In genomic region chr4:185395956-185396723, GRCh38 we compare ENCODE assay signal across 1 cellular context.
A peak's percentile ranks its signal among the peaks of the same experiment; 100 is the strongest.
TF ChIP-seq lines count a peak whose summit lies in the region.

No MANE protein-coding gene starts in this region.

TF ChIP-seq in HEK293, 187 proteins besides CTCF, POLR2A, EP300 and RAD21 (continued from another document and continues in another):
- no peak for TF ChIP-seq ZNF639 (tag by site-specific recombination; IDR thresholded peaks at IDR 0.05)
- TF ChIP-seq ZNF16 (tag by site-specific recombination; IDR thresholded peaks at IDR 0.05; ENCODE audit: low read depth), result no peak
- no peak for TF ChIP-seq ZNF626 (tag by site-specific recombination; IDR thresholded peaks at IDR 0.05)
- TF ChIP-seq ZFP37 (tag by site-specific recombination; IDR thresholded peaks at IDR 0.05), result peak; percentile 92
- TF ChIP-seq ZSCAN23 (tag by site-specific recombination; IDR thresholded peaks at IDR 0.05), result no peak
- no peak for TF ChIP-seq ZNF174 (tag by site-specific recombination; IDR thresholded peaks at IDR 0.05)
- no peak for TF ChIP-seq ZNF571 (tag by site-specific recombination; IDR thresholded peaks at IDR 0.05)
- peak; percentile 88 for TF ChIP-seq KLF9 (tag by site-specific recombination; IDR thresholded peaks at IDR 0.05; ENCODE audit: low read depth)
- peak; percentile 62 for TF ChIP-seq OSR2 (tag by site-specific recombination; IDR thresholded peaks at IDR 0.05)
- 0 out of 2 replicates have a peak, but pooled peaks have one; percentile 29 for TF ChIP-seq ZSCAN5A (tag by site-specific recombination; IDR thresholded peaks at IDR 0.05)
- TF ChIP-seq ZSCAN16 (tag by site-specific recombination; IDR thresholded peaks at IDR 0.05), result no peak
- TF ChIP-seq ZNF530 (tag by site-specific recombination; IDR thresholded peaks at IDR 0.05; ENCODE audit: low read depth), result no peak
- TF ChIP-seq ZNF132 (tag by site-specific recombination; IDR thresholded peaks at IDR 0.05; ENCODE audit: borderline replicate concordance), result no peak
- no peak for TF ChIP-seq ZSCAN18 (tag by site-specific recombination; IDR thresholded peaks at IDR 0.05)
- no peak for TF ChIP-seq ZNF549 (tag by site-specific recombination; IDR thresholded peaks at IDR 0.05)
- TF ChIP-seq GLIS1 (tag by site-specific recombination; IDR thresholded peaks at IDR 0.05), result peak; percentile 59
- no peak for TF ChIP-seq ZNF155 (tag by site-specific recombination; IDR thresholded peaks at IDR 0.05)
- no peak for TF ChIP-seq GLI4 (tag by site-specific recombination; IDR thresholded peaks at IDR 0.05)
- no peak for TF ChIP-seq FEZF1 (tag by site-specific recombination; IDR thresholded peaks at IDR 0.05)
- TF ChIP-seq ZNF629 (tag by site-specific recombination; IDR thresholded peaks at IDR 0.05), result peak; percentile 99
- no peak for TF ChIP-seq ZNF488 (tag by site-specific recombination; IDR thresholded peaks at IDR 0.05)
- no peak for TF ChIP-seq ZNF416 (tag by site-specific recombination; IDR thresholded peaks at IDR 0.05)
- TF ChIP-seq ZNF248 (tag by site-specific recombination; IDR thresholded peaks at IDR 0.05), result no peak
- peak; percentile 82; the same call in 1 of the 2 replicates for TF ChIP-seq ZBTB10 (tag by site-specific recombination; IDR thresholded peaks at IDR 0.05)
- TF ChIP-seq ZNF433 (tag by site-specific recombination; IDR thresholded peaks at IDR 0.05; ENCODE audit: low read depth), result no peak
- no peak for TF ChIP-seq ZNF169 (tag by site-specific recombination; IDR thresholded peaks at IDR 0.05)
- peak; percentile 98 for TF ChIP-seq KLF10 (tag by site-specific recombination; IDR thresholded peaks at IDR 0.05)
- no peak for TF ChIP-seq ZNF148 (tag by site-specific recombination; IDR thresholded peaks at IDR 0.05; ENCODE audit: borderline replicate concordance)
- TF ChIP-seq ZNF133 (tag by site-specific recombination; IDR thresholded peaks at IDR 0.05), result no peak
- no peak for TF ChIP-seq ZNF596 (tag by site-specific recombination; IDR thresholded peaks at IDR 0.05)
- no peak for TF ChIP-seq ZNF184 (tag by site-specific recombination; IDR thresholded peaks at IDR 0.05)
- TF ChIP-seq ZNF398 (tag by site-specific recombination; IDR thresholded peaks at IDR 0.05), result no peak
- no peak for TF ChIP-seq ZNF26 (tag by site-specific recombination; IDR thresholded peaks at IDR 0.05)
- peak; percentile 62 for TF ChIP-seq HIC1 (tag by site-specific recombination; IDR thresholded peaks at IDR 0.05)
- TF ChIP-seq ZNF830 (tag by site-specific recombination; IDR thresholded peaks at IDR 0.05; ENCODE audit: low read depth), result no peak
- TF ChIP-seq PRDM4 (tag by site-specific recombination; IDR thresholded peaks at IDR 0.05), result no peak
- no peak for TF ChIP-seq ZNF202 (tag by site-specific recombination; IDR thresholded peaks at IDR 0.05; ENCODE audit: borderline replicate concordance)
